Comparison of ENCODE assay signal across 9 cellular contexts in genomic region chr7:64889686-64890162, GRCh38. TPM values are rescaled to one million over a fixed set of nuclear protein-coding genes. Genes with fewer than 3 reads are reported as not detected.
DNase-seq lines count a peak whose midpoint lies in the region; ATAC-seq and TF ChIP-seq lines count a peak whose summit lies in the region.
"Had no signal": no experiment of that assay in that cellular context is flagged by ENCODE, and none has a peak within 500 bp of the region (broad histone marks: within the 10 kb centered on the region; RNA-seq: fewer than 3 reads in every experiment).

No MANE protein-coding gene starts in this region.

- no peak overlapping the region for H2BK15ac ChIP-seq in neuronal stem cell (ENCODE audit: low read length)

- H3K18ac ChIP-seq in neuronal stem cell (ENCODE audit: low read length) = peak overlapping the region; percentile 80

- no peaks in the 10 kb centered on the region for H3K36me3 Mint-ChIP-seq in natural killer cell
- H3K36me3 Mint-ChIP-seq in natural killer cell treated with Interleukin-12 subunit alpha and Interleukin-12 subunit beta and Interleukin-15 and Interleukin-18, amount 100 ng/mL, for 72 hours = no peaks in the 10 kb centered on the region
- no peaks in the 10 kb centered on the region for H3K36me3 Mint-ChIP-seq in effector memory CD8-positive, alpha-beta T cell (ENCODE audit: insufficient read depth)

- H3K27me3 Mint-ChIP-seq in natural killer cell (ENCODE audit: low read depth in 2 of 2) = peaks cover 52 to 60% of the 10 kb centered on the region in 2 donors
- H3K27me3 Mint-ChIP-seq in natural killer cell treated with Interleukin-12 subunit alpha and Interleukin-12 subunit beta and Interleukin-15 and Interleukin-18, amount 100 ng/mL, for 72 hours = peaks cover 36 to 41% of the 10 kb centered on the region in 2 donors
- peaks cover 39 to 63% of the 10 kb centered on the region in 2 donors for H3K27me3 Mint-ChIP-seq in effector memory CD8-positive, alpha-beta T cell

- no peak overlapping the region for H4K91ac ChIP-seq in neuronal stem cell (ENCODE audit: low read depth, low read length, poor library complexity)

- peak overlapping the region; percentile 13 for H3K9ac ChIP-seq in neuronal stem cell (ENCODE audit: low read depth, low read length, poor library complexity)

- H3K27ac Mint-ChIP-seq in natural killer cell = no peak overlapping the region
- H3K27ac Mint-ChIP-seq in natural killer cell treated with Interleukin-12 subunit alpha and Interleukin-12 subunit beta and Interleukin-15 and Interleukin-18, amount 100 ng/mL, for 72 hours = no peak overlapping the region
- no peak overlapping the region for H3K27ac Mint-ChIP-seq in effector memory CD8-positive, alpha-beta T cell

- H3K4ac ChIP-seq in neuronal stem cell (ENCODE audit: low read length) = no peak overlapping the region

- intact Hi-C loops in natural killer cell (cut with micrococcal nuclease) = no loop called here

- H3K4me3 ChIP-seq in neuronal stem cell (ENCODE audit: low read length in 2 of 2) = peak overlapping the region; percentile 45 to 74

- no peak for TF ChIP-seq CTCF in natural killer cell (IDR thresholded peaks at IDR 0.05)

- DNase-seq in natural killer cell (no peak), neuronal stem cell (ENCODE audit: low spot score) (no peak), globus pallidus (ENCODE audit: low spot score) (no peak), NCI-H2107 (lab: John Stamatoyannopoulos, UW) (no peak), NOMO-1 treated with dmso at 0.1 percent for 144 hours (lab: John Stamatoyannopoulos, UW; ENCODE audit: unreplicated experiment) (no peak)
- DNase-seq in natural killer cell treated with Interleukin-12 subunit alpha and Interleukin-12 subunit beta and Interleukin-15 and Interleukin-18, amount 100 ng/mL, for 72 hours (ENCODE audit: low spot score) = no peak
- no peak for DNase-seq in effector memory CD8-positive, alpha-beta T cell
- DNase-seq: activated T-cell treated with anti-CD3 and anti-CD28 coated beads, Interleukin-2, amount 50 U/mL, for 1 hour had no signal

- H2BK120ac ChIP-seq in neuronal stem cell (ENCODE audit: low read depth, low read length) = no peak overlapping the region

- H3K27me3 ChIP-seq in neuronal stem cell (ENCODE audit: control insufficient read depth in 3 of 3, insufficient read depth in 3 of 3, low read depth in 1 of 3, low read length in 3 of 3) = peaks cover 5 to 63% (median 36%) of the 10 kb centered on the region in 3 experiments

- WGBS in neuronal stem cell (ENCODE audit: extremely low coverage in 2 of 2, insufficient read length in 2 of 2, insufficient replicate concordance in 1 of 2), 2 donors = no CpG with 5 or more reads among the region's 18 CpGs

- H3K23ac ChIP-seq in neuronal stem cell (ENCODE audit: low read depth, low read length, poor library complexity) = peak overlapping the region; percentile 36

- H3K9me3 ChIP-seq in neuronal stem cell (replicated peaks in 1 of 2; ENCODE audit: control insufficient read depth in 2 of 2, insufficient read depth in 1 of 2, low read depth in 1 of 2, low read length in 2 of 2) = peaks cover 0 to 5% of the 10 kb centered on the region in 2 donors

- no peaks in the 10 kb centered on the region for H3K79me1 ChIP-seq in neuronal stem cell (ENCODE audit: low read depth, low read length)

- H3K27ac ChIP-seq in neuronal stem cell (replicated peaks; ENCODE audit: low read length) = no peak overlapping the region

- no peaks in the 10 kb centered on the region for H3K9me3 Mint-ChIP-seq in natural killer cell
- H3K9me3 Mint-ChIP-seq in natural killer cell treated with Interleukin-12 subunit alpha and Interleukin-12 subunit beta and Interleukin-15 and Interleukin-18, amount 100 ng/mL, for 72 hours = no peaks in the 10 kb centered on the region
- H3K9me3 Mint-ChIP-seq in effector memory CD8-positive, alpha-beta T cell = no peaks in the 10 kb centered on the region

- no peak overlapping the region for H2BK12ac ChIP-seq in neuronal stem cell (ENCODE audit: low read length)

- H2AFZ ChIP-seq in neuronal stem cell (ENCODE audit: low read length) = peak overlapping the region; percentile 93

- peak overlapping the region; percentile 88 for H3K4me2 ChIP-seq in neuronal stem cell (ENCODE audit: insufficient read depth, low read length, poor library complexity, severe bottlenecking)

- H3K4me1 ChIP-seq in neuronal stem cell (ENCODE audit: control insufficient read depth in 2 of 2, insufficient read depth in 1 of 2, low read depth in 1 of 2, low read length in 2 of 2) = peaks cover 6 to 13% of the 10 kb centered on the region in 2 donors

- H4K8ac ChIP-seq in neuronal stem cell (ENCODE audit: low read depth, low read length) = no peak overlapping the region

- ATAC-seq in natural killer cell = no peak
- no peak for ATAC-seq in natural killer cell treated with Interleukin-12 subunit alpha and Interleukin-12 subunit beta and Interleukin-15 and Interleukin-18, amount 100 ng/mL, for 72 hours
- no peak for ATAC-seq in effector memory CD8-positive, alpha-beta T cell (replicated peaks)
- no peak for ATAC-seq in HG02759 (IDR thresholded peaks at IDR 0.05; ENCODE audit: unreplicated experiment)

- no peaks in the 10 kb centered on the region for H3K36me3 ChIP-seq in neuronal stem cell (replicated peaks in 1 of 2; ENCODE audit: control insufficient read depth in 2 of 2, insufficient read depth in 2 of 2, low read length in 2 of 2)

- H3K14ac ChIP-seq in neuronal stem cell (ENCODE audit: low read length) = peak overlapping the region; percentile 73

- no peak overlapping the region for H2BK5ac ChIP-seq in neuronal stem cell (ENCODE audit: low read length)

- H3K4me1 Mint-ChIP-seq in natural killer cell = peaks cover 11 to 12% of the 10 kb centered on the region in 2 donors
- peaks cover 8 to 11% of the 10 kb centered on the region in 2 donors for H3K4me1 Mint-ChIP-seq in natural killer cell treated with Interleukin-12 subunit alpha and Interleukin-12 subunit beta and Interleukin-15 and Interleukin-18, amount 100 ng/mL, for 72 hours (ENCODE audit: low read depth in 2 of 2)
- peaks cover 9 to 11% of the 10 kb centered on the region in 2 donors for H3K4me1 Mint-ChIP-seq in effector memory CD8-positive, alpha-beta T cell (ENCODE audit: low read depth in 2 of 2)

- no peak overlapping the region for H2AK5ac ChIP-seq in neuronal stem cell (ENCODE audit: low read depth, low read length)

- H3K4me3 Mint-ChIP-seq in natural killer cell = peak overlapping the region; percentile 49
- H3K4me3 Mint-ChIP-seq in natural killer cell treated with Interleukin-12 subunit alpha and Interleukin-12 subunit beta and Interleukin-15 and Interleukin-18, amount 100 ng/mL, for 72 hours = no peak overlapping the region
- H3K4me3 Mint-ChIP-seq in effector memory CD8-positive, alpha-beta T cell = peak overlapping the region; percentile 18 to 60

RNA-seq across cellular contexts. Expression of gene ZNF273, which starts 13.3 kb away (rescaled TPM):
- total RNA-seq in natural killer cell = 1 to 10 TPM; 2.9 to 4.2 (median 4.0) TPM
- 1 to 10 TPM; 5.5 to 6.3 TPM for total RNA-seq in natural killer cell treated with Interleukin-12 subunit alpha and Interleukin-12 subunit beta and Interleukin-15 and Interleukin-18, amount 100 ng/mL, for 72 hours
- polyA plus RNA-seq in neuronal stem cell (2013, experiment 1 of 2) = 13.8 TPM
- polyA plus RNA-seq in neuronal stem cell (2013, experiment 2 of 2) = 14.3 TPM
